In genomic region chr6:10719386-10720228, GRCh38 we compare ENCODE assay signal across 8 cellular contexts. TPM values are rescaled to one million over a fixed set of nuclear protein-coding genes. Genes with fewer than 3 reads are reported as not detected.
DNase-seq lines count a peak whose midpoint lies in the region; ATAC-seq and TF ChIP-seq lines count a peak whose summit lies in the region.

No MANE protein-coding gene starts in this region.

- H3K36me3 ChIP-seq in left ventricle myocardium inferior, result no peaks in the 10 kb centered on the region

- H3K27ac Mint-ChIP-seq in stimulated activated effector memory CD8-positive, alpha-beta T cell treated with anti-CD3 and anti-CD28 coated beads, Interleukin-12 subunit alpha, Interleukin-12 subunit beta, amount 100 ng/mL, for 72 hours, result peak overlapping the region; percentile 67

- no peaks in the 10 kb centered on the region for H3K27me3 ChIP-seq in left ventricle myocardium inferior (ENCODE audit: low read depth)

- H3K4me1 ChIP-seq in left ventricle myocardium inferior, result peaks cover 46% of the 10 kb centered on the region

- peak overlapping the region; percentile 90 for H3K27ac ChIP-seq in left ventricle myocardium inferior (replicated peaks)

- no peak for TF ChIP-seq CTCF in left ventricle myocardium inferior (IDR thresholded peaks at IDR 0.05; ENCODE audit: borderline replicate concordance)

- H3K4me3 ChIP-seq in left ventricle myocardium inferior, result peak overlapping the region; percentile 70

- peaks cover 6% of the 10 kb centered on the region for H3K36me3 Mint-ChIP-seq in stimulated activated effector memory CD8-positive, alpha-beta T cell treated with anti-CD3 and anti-CD28 coated beads, Interleukin-12 subunit alpha, Interleukin-12 subunit beta, amount 100 ng/mL, for 72 hours

- peak; percentile 71 for DNase-seq in Right ventricle myocardium inferior (ENCODE audit: missing footprints)
- no peak for DNase-seq in cardiac septum (ENCODE audit: low spot score)
- peak; percentile 68 to 70 for DNase-seq in activated T-cell treated with anti-CD3 and anti-CD28 coated beads, Interleukin-2, amount 50 U/mL, for 48 hours
- DNase-seq in left ventricle myocardium inferior, result peak; percentile 55
- DNase-seq in stimulated activated effector memory CD8-positive, alpha-beta T cell treated with anti-CD3 and anti-CD28 coated beads, Interleukin-12 subunit alpha, Interleukin-12 subunit beta, amount 100 ng/mL, for 72 hours (ENCODE audit: low spot score in 2 of 2), result peak in 1 of 2 donors; percentile 65
- no peak for DNase-seq in pons (ENCODE audit: low spot score)
- no peak for DNase-seq in NCI-H82 treated with DMSO at 0.1 percent for 48 hours (lab: John Stamatoyannopoulos, UW; ENCODE audit: unreplicated experiment)
- no peak for DNase-seq in NCI-H1436 treated with DMSO at 0.1 percent for 48 hours (lab: John Stamatoyannopoulos, UW)

- no peaks in the 10 kb centered on the region for H3K9me3 Mint-ChIP-seq in stimulated activated effector memory CD8-positive, alpha-beta T cell treated with anti-CD3 and anti-CD28 coated beads, Interleukin-12 subunit alpha, Interleukin-12 subunit beta, amount 100 ng/mL, for 72 hours

- H3K4me1 Mint-ChIP-seq in stimulated activated effector memory CD8-positive, alpha-beta T cell treated with anti-CD3 and anti-CD28 coated beads, Interleukin-12 subunit alpha, Interleukin-12 subunit beta, amount 100 ng/mL, for 72 hours, result peaks cover 20% of the 10 kb centered on the region

- ATAC-seq in Right ventricle myocardium inferior, result no peak
- ATAC-seq in stimulated activated effector memory CD8-positive, alpha-beta T cell treated with anti-CD3 and anti-CD28 coated beads, Interleukin-12 subunit alpha, Interleukin-12 subunit beta, amount 100 ng/mL, for 72 hours, result peak; percentile 4

- peaks cover 4% of the 10 kb centered on the region for H3K9me3 ChIP-seq in left ventricle myocardium inferior (replicated peaks)

- peak overlapping the region; percentile 94 for H3K4me3 Mint-ChIP-seq in stimulated activated effector memory CD8-positive, alpha-beta T cell treated with anti-CD3 and anti-CD28 coated beads, Interleukin-12 subunit alpha, Interleukin-12 subunit beta, amount 100 ng/mL, for 72 hours

- intact Hi-C loops in Right ventricle myocardium inferior (cut with DNase I) (loop anchor here (10.0 kb wide), 1 partner anchor 205 kb away; no protein-coding TSS in a partner anchor), cardiac septum (cut with DNase I) (no loop called here), left ventricle myocardium inferior (cut with micrococcal nuclease) (no loop called here)

RNA-seq across cellular contexts. Expression of gene TMEM14C, which starts 3.3 kb away (rescaled TPM):
- 120 TPM for total RNA-seq in Right ventricle myocardium inferior
- total RNA-seq in cardiac septum, result 112 TPM
- total RNA-seq in left ventricle myocardium inferior, result 132 TPM

RNA-seq across cellular contexts. Expression of gene PAK1IP1, which starts 24.8 kb away (rescaled TPM):
- total RNA-seq in Right ventricle myocardium inferior (11.5 TPM), cardiac septum (9.3 TPM), left ventricle myocardium inferior (11.2 TPM)

RNA-seq across cellular contexts. Expression of gene C6orf52, which starts 25.2 kb away (rescaled TPM):
- 0.49 TPM for total RNA-seq in Right ventricle myocardium inferior
- total RNA-seq in cardiac septum, result 1.7 TPM
- total RNA-seq in left ventricle myocardium inferior, result 1.5 TPM

RNA-seq across cellular contexts. Expression of gene TMEM14B, which starts 28.0 kb away (rescaled TPM):
- 106 TPM for total RNA-seq in Right ventricle myocardium inferior
- total RNA-seq in cardiac septum, result 92.4 TPM
- total RNA-seq in left ventricle myocardium inferior, result 118 TPM

Comparison
In these comparisons a context has a peak if more than half of its experiments do, and no peak if none do; other contexts are left out.
1. DNase-seq: peak in Right ventricle myocardium inferior (single experiment), activated T-cell treated with anti-CD3 and anti-CD28 coated beads, Interleukin-2, amount 50 U/mL, for 48 hours (2 of 2) and left ventricle myocardium inferior (single experiment); none in cardiac septum (single experiment), pons (single experiment), NCI-H82 treated with DMSO at 0.1 percent for 48 hours (single experiment) and NCI-H1436 treated with DMSO at 0.1 percent for 48 hours (single experiment).